In genomic region chr10:69181433-69181832, GRCh38 we compare ENCODE assay signal across 9 cellular contexts. TPM values are rescaled to one million over a fixed set of nuclear protein-coding genes. Genes with fewer than 3 reads are reported as not detected.
A peak's percentile ranks its signal among the peaks of the same experiment; 100 is the strongest.
DNase-seq lines count a peak whose midpoint lies in the region; ATAC-seq, FAIRE-seq and TF ChIP-seq lines count a peak whose summit lies in the region.
"Had no signal": no experiment of that assay in that cellular context is flagged by ENCODE, and none has a peak within 500 bp of the region (broad histone marks: within the 10 kb centered on the region; RNA-seq: fewer than 3 reads in every experiment).

No MANE protein-coding gene starts in this region.

- H3K4me1 ChIP-seq in DOHH2 (ENCODE audit: control insufficient read depth, low read length) (peaks cover 20% of the 10 kb centered on the region), PC-3 (ENCODE audit: insufficient read depth, low read length) (peaks cover 23% of the 10 kb centered on the region), endothelial cell of umbilical vein (ENCODE audit: control insufficient read depth, extremely low read depth, insufficient read depth, low read length) (peaks cover 17% of the 10 kb centered on the region), ovary (ENCODE audit: insufficient read depth) (peaks cover 3% of the 10 kb centered on the region)

- no peaks in the 10 kb centered on the region for H3K9me3 ChIP-seq in DOHH2 (ENCODE audit: control insufficient read depth, insufficient read depth, low read length)
- H3K9me3 ChIP-seq in PC-3 (ENCODE audit: low read length): no peaks in the 10 kb centered on the region
- H3K9me3 ChIP-seq in endothelial cell of umbilical vein (replicated peaks; ENCODE audit: control insufficient read depth, insufficient read depth, low read length): no peaks in the 10 kb centered on the region
- H3K9me3 ChIP-seq in ovary: no peaks in the 10 kb centered on the region

- no peaks in the 10 kb centered on the region for H3K27me3 ChIP-seq in DOHH2 (ENCODE audit: control insufficient read depth, low read length)
- H3K27me3 ChIP-seq in PC-3 (ENCODE audit: low read length): no peaks in the 10 kb centered on the region
- no peaks in the 10 kb centered on the region for H3K27me3 ChIP-seq in endothelial cell of umbilical vein (ENCODE audit: control insufficient read depth in 2 of 2, insufficient read depth in 2 of 2, low read length in 2 of 2)
- H3K27me3 ChIP-seq in ovary: no peaks in the 10 kb centered on the region

- H2AFZ ChIP-seq in PC-3 (ENCODE audit: low read length) (no peak overlapping the region), endothelial cell of umbilical vein (ENCODE audit: low read depth, low read length) (no peak overlapping the region)

- BruUV-seq in PC-3 (replicated peaks; lab: Mats Ljungman, UMichigan) (no TSS peak), endothelial cell of umbilical vein (replicated peaks; lab: Mats Ljungman, UMichigan) (no TSS peak)

- no peaks in the 10 kb centered on the region for H3K9me1 ChIP-seq in endothelial cell of umbilical vein (replicated peaks; ENCODE audit: control insufficient read depth, extremely low read depth, insufficient read depth, low read length)

- dilution Hi-C loops in endothelial cell of umbilical vein (cut with MboI; ENCODE audit: extremely low pct_ligation_motif_present, low sequenced_read_pairs): no loop called here

- CTCF ChIA-PET in PC-3 (lab: Charles Lee): no interaction called here
- CTCF ChIA-PET in endothelial cell of umbilical vein (lab: Charles Lee): interaction anchor here (0.6 kb wide), 1 partner anchor 128 kb away, joined by 3 read pairs; no protein-coding TSS in a partner anchor

- no peak overlapping the region for H3K27ac ChIP-seq in DOHH2 (ENCODE audit: low read depth, low read length)
- H3K27ac ChIP-seq in PC-3 (ENCODE audit: low read length): no peak overlapping the region
- no peak overlapping the region for H3K27ac ChIP-seq in endothelial cell of umbilical vein (ENCODE audit: insufficient read depth, low read depth, low read length)
- H3K27ac ChIP-seq in ovary: no peak overlapping the region
- no peak overlapping the region for H3K27ac ChIP-seq in caudate nucleus (ENCODE audit: low read depth, low read length)

- TF ChIP-seq EP300 in ovary (IDR thresholded peaks at IDR 0.05): no peak

- intact Hi-C loops in PC-3 (cut with micrococcal nuclease) (loop anchor here (2.0 kb wide), 2 partner anchors 41 to 57 kb away; partner anchors contain the start of gene VPS26A), endothelial cell of umbilical vein (cut with micrococcal nuclease) (loop anchor here (2.0 kb wide), 1 partner anchor 35 kb away; no protein-coding TSS in a partner anchor), ovary (cut with DNase I) (loop anchor here in 1 of 4 donors (2.0 kb wide), 1 partner anchor 59 kb away; no protein-coding TSS in a partner anchor)

- H4K20me1 ChIP-seq in DOHH2 (ENCODE audit: control insufficient read depth, insufficient read depth, low read depth, low read length) (0 out of 2 replicates have a peak, but pooled peaks cover 4% of the 10 kb centered on the region), PC-3 (ENCODE audit: low read length) (peaks cover 25% of the 10 kb centered on the region), endothelial cell of umbilical vein (replicated peaks; ENCODE audit: control insufficient read depth, extremely low read depth, insufficient read depth, low read length) (no peaks in the 10 kb centered on the region)

- no peak for ATAC-seq in PC-3
- ATAC-seq: esophagus mucosa had no signal

- 41 to 68% (median 58%) methylated on average over 1 of the region's 1 CpG for WGBS in ovary, 3 donors

- 0 out of 2 replicates have a peak, but pooled peaks cover 4% of the 10 kb centered on the region for H3F3A ChIP-seq in DOHH2 (ENCODE audit: control insufficient read depth, insufficient read depth)
- peaks cover 5% of the 10 kb centered on the region for H3F3A ChIP-seq in PC-3 (ENCODE audit: low read length, unreplicated experiment)

- H3K4me2 ChIP-seq in DOHH2 (ENCODE audit: low read length): peak overlapping the region; percentile 90
- H3K4me2 ChIP-seq in PC-3 (ENCODE audit: low read length): peak overlapping the region; percentile 83
- H3K4me2 ChIP-seq in endothelial cell of umbilical vein (ENCODE audit: insufficient read depth, low read length): peak overlapping the region; percentile 93

- no peak for FAIRE-seq in endothelial cell of umbilical vein (lab: Jason Lieb, UNC)

- peak overlapping the region; percentile 93 for H3K9ac ChIP-seq in PC-3 (ENCODE audit: low read length)
- peak overlapping the region; percentile 98 for H3K9ac ChIP-seq in endothelial cell of umbilical vein (replicated peaks; ENCODE audit: extremely low read depth, insufficient read depth, low read length)

- POLR2A ChIA-PET in PC-3 (lab: Charles Lee; ENCODE audit: unreplicated experiment) (no interaction called here), endothelial cell of umbilical vein (lab: Charles Lee) (no interaction called here)

- TF ChIP-seq CTCF in DOHH2 (IDR thresholded peaks at IDR 0.05; ENCODE audit: low read depth, low read length, poor library complexity, severe bottlenecking): no peak
- no peak for TF ChIP-seq CTCF in PC-3 (conservative IDR thresholded peaks at IDR 0.05; ENCODE audit: low read depth, low read length)
- no peak for TF ChIP-seq CTCF in endothelial cell of umbilical vein (IDR thresholded peaks at IDR 0.05; ENCODE audit: extremely low read depth in 1 of 2, insufficient read depth in 1 of 2, low read depth in 1 of 2, low read length in 2 of 2)
- TF ChIP-seq CTCF in ovary (IDR thresholded peaks at IDR 0.05): no peak

- H3K79me2 ChIP-seq in DOHH2 (ENCODE audit: control insufficient read depth, low read length) (peaks cover 75% of the 10 kb centered on the region), PC-3 (ENCODE audit: low read length) (peaks cover 64% of the 10 kb centered on the region), endothelial cell of umbilical vein (ENCODE audit: control insufficient read depth, insufficient read depth, low read length) (peaks cover 40% of the 10 kb centered on the region)

- H3K36me3 ChIP-seq in DOHH2 (ENCODE audit: control insufficient read depth, low read length) (peaks cover 38% of the 10 kb centered on the region), PC-3 (ENCODE audit: low read depth, low read length) (peaks cover 32% of the 10 kb centered on the region; the same call in 1 of the 2 replicates), endothelial cell of umbilical vein (ENCODE audit: control insufficient read depth in 2 of 2, extremely low read depth in 1 of 2, insufficient read depth in 2 of 2, low read length in 2 of 2) (peaks cover 0 to 6% of the 10 kb centered on the region in 2 experiments), ovary (no peaks in the 10 kb centered on the region)

- H3K4me3 ChIP-seq in DOHH2 (ENCODE audit: low read length) (peak overlapping the region; percentile 95), PC-3 (ENCODE audit: low read length) (peak overlapping the region; percentile 83), endothelial cell of umbilical vein (replicated peaks in 1 of 3; ENCODE audit: insufficient read depth in 1 of 3, low read depth in 1 of 3, low read length in 3 of 3) (peak overlapping the region in 1 of 3 experiments; percentile 96), ovary (peak overlapping the region; percentile 71)

- no peaks in the 10 kb centered on the region for H3K9me2 ChIP-seq in DOHH2 (replicated peaks; ENCODE audit: control insufficient read depth, low read length)
- no peaks in the 10 kb centered on the region for H3K9me2 ChIP-seq in PC-3 (replicated peaks; ENCODE audit: low read length)

- TF ChIP-seq POLR2A in endothelial cell of umbilical vein (IDR thresholded peaks at IDR 0.05; ENCODE audit: low read depth, low read length) (no peak), ovary (IDR thresholded peaks at IDR 0.05) (no peak)

- DNase-seq in PC-3: no peak
- DNase-seq in endothelial cell of umbilical vein (ENCODE audit: low read depth, low spot score): no peak
- no peak for DNase-seq in ovary
- DNase-seq in caudate nucleus (lab: John Stamatoyannopoulos, UW): no peak
- DNase-seq in DMS 273 (lab: John Stamatoyannopoulos, UW; ENCODE audit: unreplicated experiment): no peak
- DNase-seq in DMS79 treated with DMSO at 0.1 percent for 48 hours (lab: John Stamatoyannopoulos, UW): no peak
- no peak for DNase-seq in anterior cingulate cortex (lab: John Stamatoyannopoulos, UW)

RNA-seq across cellular contexts. Expression of gene SUPV3L1, which starts 1.4 kb away (rescaled TPM):
- total RNA-seq in PC-3 (2014; rRNA removed) (86.2 and 117 TPM in 2 replicates), endothelial cell of umbilical vein (30.0 and 30.4 TPM in 2 replicates), ovary (10 to 100 TPM; 21.7 to 39.8 (median 28.4) TPM)
- polyA plus RNA-seq in endothelial cell of umbilical vein (18.6 and 21.8 TPM in 2 replicates), ovary (10 to 100 TPM; 23.6 to 35.0 TPM)
- polyA plus RNA-seq in endothelial cell of umbilical vein (2011; cell fraction: cytosol; rRNA removed): 20.9 and 24.1 TPM in 2 replicates
- polyA plus RNA-seq in endothelial cell of umbilical vein (2011; cell fraction: nucleus; rRNA removed): 47.8 and 71.1 TPM in 2 replicates
- polyA plus RNA-seq in endothelial cell of umbilical vein (2012): 25.6 TPM in 2 replicates
- 16.9 and 31.4 TPM in 2 replicates for polyA minus RNA-seq in endothelial cell of umbilical vein
- 53.9 TPM for polyA minus RNA-seq in endothelial cell of umbilical vein (2011; cell fraction: cytosol; rRNA and poly(A)+ RNA removed)
- 26.0 and 30.1 TPM in 2 replicates for polyA minus RNA-seq in endothelial cell of umbilical vein (2011; cell fraction: nucleus; rRNA and poly(A)+ RNA removed)

RNA-seq across cellular contexts. Expression of gene HKDC1, which starts 38.7 kb away (rescaled TPM):
- 0.44 and 1.2 TPM in 2 replicates for total RNA-seq in PC-3 (2014; rRNA removed)
- total RNA-seq in endothelial cell of umbilical vein: 0.18 TPM in 1 of 2 replicates, not detected in the other
- not detected in 2 replicates for polyA plus RNA-seq in endothelial cell of umbilical vein
- not detected in 2 replicates for polyA plus RNA-seq in endothelial cell of umbilical vein (2011; cell fraction: cytosol; rRNA removed)
- polyA plus RNA-seq in endothelial cell of umbilical vein (2011; cell fraction: nucleus; rRNA removed): 0.11 TPM in 1 of 2 replicates, not detected in the other
- polyA plus RNA-seq in endothelial cell of umbilical vein (2012): 0.12 and 0.21 TPM in 2 replicates
- not detected in 2 replicates for polyA minus RNA-seq in endothelial cell of umbilical vein
- 0.92 TPM for polyA minus RNA-seq in endothelial cell of umbilical vein (2011; cell fraction: cytosol; rRNA and poly(A)+ RNA removed)
- not detected in 2 replicates for polyA minus RNA-seq in endothelial cell of umbilical vein (2011; cell fraction: nucleus; rRNA and poly(A)+ RNA removed)
- total RNA-seq in ovary: 1 to 10 TPM in 2 of 7 donors, under 1 TPM in 3, not detected in 2; 0.83 to 6.4 (median 0.94) TPM
- 1 to 10 TPM in 1 of 2 donors, under 1 TPM in 1; 0.01 to 1.1 TPM for polyA plus RNA-seq in ovary

RNA-seq across cellular contexts. Expression of gene VPS26A, which starts 57.5 kb away (rescaled TPM):
- total RNA-seq in PC-3 (2014; rRNA removed): 44.7 and 60.0 TPM in 2 replicates
- total RNA-seq in endothelial cell of umbilical vein: 55.8 and 60.3 TPM in 2 replicates
- 8.7 and 11.7 TPM in 2 replicates for polyA plus RNA-seq in endothelial cell of umbilical vein
- 16.3 and 16.7 TPM in 2 replicates for polyA plus RNA-seq in endothelial cell of umbilical vein (2011; cell fraction: cytosol; rRNA removed)
- polyA plus RNA-seq in endothelial cell of umbilical vein (2011; cell fraction: nucleus; rRNA removed): 9.4 and 12.2 TPM in 2 replicates
- 54.6 and 75.6 TPM in 2 replicates for polyA plus RNA-seq in endothelial cell of umbilical vein (2012)
- polyA minus RNA-seq in endothelial cell of umbilical vein: 6.1 TPM in 2 replicates
- 12.9 TPM for polyA minus RNA-seq in endothelial cell of umbilical vein (2011; cell fraction: cytosol; rRNA and poly(A)+ RNA removed)
- 5.5 and 5.8 TPM in 2 replicates for polyA minus RNA-seq in endothelial cell of umbilical vein (2011; cell fraction: nucleus; rRNA and poly(A)+ RNA removed)
- 10 to 100 TPM; 21.3 to 52.4 (median 44.1) TPM for total RNA-seq in ovary
- 10 to 100 TPM; 27.8 to 65.4 TPM for polyA plus RNA-seq in ovary
